ENCODE assay signal across 1 cellular context in genomic region chr11:84390441-84391078, GRCh38.
TF ChIP-seq lines count a peak whose summit lies in the region.

No MANE protein-coding gene starts in this region.

TF ChIP-seq in GM12878, 131 proteins besides CTCF, POLR2A, EP300 and RAD21 (continued from another document):
- TF ChIP-seq E4F1 (IDR thresholded peaks at IDR 0.05; ENCODE audit: borderline replicate concordance, partially characterized antibody) (no peak), CEBPB (IDR thresholded peaks at IDR 0.05; ENCODE audit: borderline replicate concordance in 1 of 2, low read depth in 2 of 2, low read length in 2 of 2) (no peak)
TF ChIP-seq in GM12878: peak in this region for 0.
